12 cellular contexts compared by ENCODE assay signal in genomic region chr5:93017854-93018253, GRCh38.
A peak's percentile ranks its signal among the peaks of the same experiment; 100 is the strongest.
DNase-seq lines count a peak whose midpoint lies in the region; ATAC-seq, FAIRE-seq and TF ChIP-seq lines count a peak whose summit lies in the region.
"Had no signal": no experiment of that assay in that cellular context is flagged by ENCODE, and none has a peak within 500 bp of the region (broad histone marks: within the 10 kb centered on the region; RNA-seq: fewer than 3 reads in every experiment).

No MANE protein-coding gene starts in this region.

- no peaks in the 10 kb centered on the region for H3K9me3 ChIP-seq in fibroblast of lung (ENCODE audit: control insufficient read depth, insufficient read depth, low read depth, low read length)

- H3K79me2 ChIP-seq in fibroblast of lung (ENCODE audit: control insufficient read depth, insufficient read depth, low read length): no peaks in the 10 kb centered on the region

- H2AFZ ChIP-seq in fibroblast of lung (ENCODE audit: low read length): no peak overlapping the region

- POLR2A ChIA-PET in RWPE1 (lab: Yijun Ruan, JAX; ENCODE audit: low non-redundant PET): no interaction called here

- FAIRE-seq in urothelium cell line (lab: Jason Lieb, UNC): no peak

- no peaks in the 10 kb centered on the region for H4K20me1 ChIP-seq in fibroblast of lung (ENCODE audit: control insufficient read depth, extremely low read depth, insufficient read depth, low read length)

- no peak overlapping the region for H3K4me3 ChIP-seq in fibroblast of lung (replicated peaks in 1 of 4; ENCODE audit: control extremely low read depth in 1 of 4, insufficient read depth in 1 of 4, low read depth in 3 of 4, low read length in 4 of 4)

- ATAC-seq in GM19351 (IDR thresholded peaks at IDR 0.05; ENCODE audit: unreplicated experiment): no peak
- no peak for ATAC-seq in HG03139 (IDR thresholded peaks at IDR 0.05; ENCODE audit: unreplicated experiment)
- ATAC-seq: activated T-helper 17 cell treated with anti-CD3 and anti-CD28 coated beads, Interleukin-2, amount 50 U/mL, for 72 hours had no signal

- no peak overlapping the region for H3K27ac ChIP-seq in RWPE1
- no peak overlapping the region for H3K27ac ChIP-seq in fibroblast of lung (ENCODE audit: insufficient read depth, low read length)

- no peaks in the 10 kb centered on the region for H3K4me1 ChIP-seq in fibroblast of lung (ENCODE audit: control insufficient read depth, extremely low read depth, insufficient read depth, low read length)

- no peaks in the 10 kb centered on the region for H3K36me3 ChIP-seq in fibroblast of lung (ENCODE audit: control insufficient read depth, insufficient read depth, low read length)

- DNase-seq in GM04504 (ENCODE audit: low read depth) (peak; percentile 28), RWPE1 (ENCODE audit: low spot score) (peak; percentile 71), fibroblast of lung (ENCODE audit: low read depth in 2 of 2) (peak; percentile 45 to 87), urothelium cell line (ENCODE audit: low spot score) (peak; percentile 13), HUDEP-2 (lab: John Stamatoyannopoulos, UW; ENCODE audit: unreplicated experiment in 76 of 76) (no peak)
- DNase-seq: activated CD4-positive, alpha-beta T cell treated with anti-CD3 and anti-CD28 coated beads, Interleukin-2, amount 50 U/mL, for 48 hours; NCI-H146; NCI-H526; nucleus accumbens had no signal

- H3K4me2 ChIP-seq in fibroblast of lung (ENCODE audit: extremely low read depth, insufficient read depth, low read length): no peak overlapping the region

- CTCF ChIA-PET in RWPE1 (lab: Yijun Ruan, JAX): interaction anchor here (0.6 kb wide), 1 partner anchor 45 kb away, joined by 6 read pairs; no protein-coding TSS in a partner anchor

- no peaks in the 10 kb centered on the region for H3K27me3 ChIP-seq in fibroblast of lung (ENCODE audit: control insufficient read depth, insufficient read depth, low read length)

- TF ChIP-seq CTCF in RWPE1 (conservative IDR thresholded peaks at IDR 0.05; ENCODE audit: low read depth): no peak
- no peak for TF ChIP-seq CTCF in fibroblast of lung (conservative IDR thresholded peaks at IDR 0.05 in 1 of 2, IDR thresholded peaks at IDR 0.05 in 1 of 2; ENCODE audit: low read depth in 1 of 2, low read length in 2 of 2)

- no peak overlapping the region for H3K9ac ChIP-seq in fibroblast of lung (ENCODE audit: insufficient read depth, low read length)

Comparison
In these comparisons a context has a peak if more than half of its experiments do, and no peak if none do; other contexts are left out.
1. DNase-seq: peak in GM04504 (single experiment), RWPE1 (single experiment), fibroblast of lung (2 of 2) and urothelium cell line (single experiment); none in HUDEP-2 (0 of 76).